8 cellular contexts compared by ENCODE assay signal in the genomic region with DNA sequence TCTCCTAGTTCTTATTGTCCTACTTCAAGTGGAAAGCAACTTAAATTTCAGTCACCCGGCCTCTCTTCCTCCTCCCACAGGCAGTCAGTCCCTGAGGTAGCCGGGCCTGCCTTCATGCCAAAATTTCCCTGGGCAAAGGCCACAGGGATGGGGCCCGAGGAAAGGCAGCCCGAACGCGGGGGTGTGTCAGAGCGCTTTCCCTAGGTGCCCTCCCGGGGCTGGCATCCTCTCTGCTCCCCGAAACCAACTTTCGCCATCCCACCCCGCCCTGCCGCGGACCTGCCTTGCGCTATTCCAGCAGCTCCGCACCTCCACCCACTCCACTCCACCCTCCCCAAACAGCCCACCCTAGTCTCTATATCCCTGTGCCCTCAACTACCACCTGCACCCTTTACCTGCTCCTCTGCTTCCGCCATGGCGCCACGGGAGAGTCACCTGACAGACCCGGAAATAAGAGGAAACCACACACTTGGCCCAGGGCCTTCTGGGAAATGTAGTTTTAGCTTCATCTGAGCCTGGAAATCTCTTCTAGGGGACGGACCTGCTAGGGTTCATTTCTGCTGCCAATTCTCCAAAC. TPM values are rescaled to one million over a fixed set of nuclear protein-coding genes. Genes with fewer than 3 reads are reported as not detected.
DNase-seq lines count a peak whose midpoint lies in the region; ATAC-seq and TF ChIP-seq lines count a peak whose summit lies in the region.

A gene (minus strand): TSS at position 433 of the 577 bp plus-strand sequence. CDS start 17 bp downstream, at position 416.

- no peaks in the 10 kb centered on the region for H3K9me3 ChIP-seq in RWPE2 (ENCODE audit: severe bottlenecking)
- no peaks in the 10 kb centered on the region for H3K9me3 ChIP-seq in stomach

- peaks cover 22% of the 10 kb centered on the region for H3K4me1 Mint-ChIP-seq in neural crest cell

- H3K4me1 ChIP-seq in RWPE2 (ENCODE audit: insufficient read depth, poor library complexity, severe bottlenecking) (peaks cover 3% of the 10 kb centered on the region), stomach (peaks cover 0 to 33% (median 20%) of the 10 kb centered on the region in 4 donors)

- no peaks in the 10 kb centered on the region for H3K9me3 Mint-ChIP-seq in neural crest cell

- no peak for TF ChIP-seq POLR2A in stomach (IDR thresholded peaks at IDR 0.05)

- TF ChIP-seq CTCF in RWPE2 (IDR thresholded peaks at IDR 0.05; ENCODE audit: poor library complexity, severe bottlenecking) (no peak), fibroblast of villous mesenchyme (IDR thresholded peaks at IDR 0.05; ENCODE audit: insufficient read depth, low read depth, low read length) (no peak), neural crest cell (conservative IDR thresholded peaks at IDR 0.05) (no peak), stomach (IDR thresholded peaks at IDR 0.05) (no peak)

- intact Hi-C loops in stomach (cut with DNase I; ENCODE audit: low total_unique reads) = no loop called here

- TF ChIP-seq EP300 in stomach (IDR thresholded peaks at IDR 0.05) = no peak

- H3K27me3 ChIP-seq in RWPE2 (ENCODE audit: insufficient read depth, poor library complexity, severe bottlenecking) (no peaks in the 10 kb centered on the region), stomach (no peaks in the 10 kb centered on the region)

- H3K27me3 Mint-ChIP-seq in neural crest cell (ENCODE audit: low read depth) = peaks cover 4% of the 10 kb centered on the region

- H3K27ac ChIP-seq in RWPE2 (ENCODE audit: poor library complexity, severe bottlenecking) (no peak within 1 kb of the TSS), stomach (peak within 1 kb of the TSS; percentile 40 to 86 (median 68))

- peak within 1 kb of the TSS; percentile 25 for H3K27ac Mint-ChIP-seq in neural crest cell (ENCODE audit: unreplicated experiment)

- H3K36me3 ChIP-seq in RWPE2 (ENCODE audit: low read depth) = no peaks in the 10 kb centered on the region; the same call in 1 of the 2 replicates
- H3K36me3 ChIP-seq in stomach = no peaks in the 10 kb centered on the region

- DNase-seq in Daoy (ENCODE audit: low read depth) = peak; percentile 88
- DNase-seq in KG1 (lab: John Stamatoyannopoulos, UW) = peak; percentile 60
- peak; percentile 75 for DNase-seq in RWPE2 (ENCODE audit: low spot score)
- DNase-seq in activated effector memory CD4-positive, alpha-beta T cell treated with Interleukin-2 at 50 U/mL for 16 hours = peak; percentile 67
- DNase-seq in fibroblast of villous mesenchyme (ENCODE audit: low read depth) = peak; percentile 78
- DNase-seq in neural crest cell (ENCODE audit: low read depth, low spot score) = peak; percentile 52
- peak; percentile 86 for DNase-seq in stomach

- ATAC-seq in GM21737 (IDR thresholded peaks at IDR 0.05; ENCODE audit: unreplicated experiment) (peak; percentile 97), RWPE2 (ENCODE audit: low read depth) (peak; percentile 98)

- peak within 1 kb of the TSS; percentile 99 for H3K4me3 Mint-ChIP-seq in neural crest cell

- no peaks in the 10 kb centered on the region for H3K36me3 Mint-ChIP-seq in neural crest cell (ENCODE audit: low read depth)

- WGBS in stomach, 5 donors = 0 to 1% (median 1%) methylated on average over 18 to 20 of the region's 20 CpGs

- H3K4me3 ChIP-seq in RWPE2 (ENCODE audit: severe bottlenecking) (peak within 1 kb of the TSS; percentile 92), fibroblast of villous mesenchyme (ENCODE audit: low read depth, low read length) (peak within 1 kb of the TSS; percentile 99), stomach (peak within 1 kb of the TSS; percentile 71 to 98 (median 78))

RNA-seq across cellular contexts. Expression of the gene that starts here (rescaled TPM):
- total RNA-seq in Daoy (2014; rRNA removed; shearing (Covaris generic)) = 53.4 and 70.9 TPM in 2 replicates
- total RNA-seq in fibroblast of villous mesenchyme (53.5 and 55.4 TPM in 2 replicates), neural crest cell (67.1 and 72.1 TPM in 2 replicates), stomach (100 to 1,000 TPM in 1 of 5 donors, 10 to 100 TPM in 4; 41.1 to 122 (median 53.1) TPM)
- polyA plus RNA-seq in stomach = 10 to 100 TPM in 1 of 3 donors, 1 to 10 TPM in 2; 8.2 to 11.0 (median 9.1) TPM
